1 cellular context compared by ENCODE assay signal in the genomic region with DNA sequence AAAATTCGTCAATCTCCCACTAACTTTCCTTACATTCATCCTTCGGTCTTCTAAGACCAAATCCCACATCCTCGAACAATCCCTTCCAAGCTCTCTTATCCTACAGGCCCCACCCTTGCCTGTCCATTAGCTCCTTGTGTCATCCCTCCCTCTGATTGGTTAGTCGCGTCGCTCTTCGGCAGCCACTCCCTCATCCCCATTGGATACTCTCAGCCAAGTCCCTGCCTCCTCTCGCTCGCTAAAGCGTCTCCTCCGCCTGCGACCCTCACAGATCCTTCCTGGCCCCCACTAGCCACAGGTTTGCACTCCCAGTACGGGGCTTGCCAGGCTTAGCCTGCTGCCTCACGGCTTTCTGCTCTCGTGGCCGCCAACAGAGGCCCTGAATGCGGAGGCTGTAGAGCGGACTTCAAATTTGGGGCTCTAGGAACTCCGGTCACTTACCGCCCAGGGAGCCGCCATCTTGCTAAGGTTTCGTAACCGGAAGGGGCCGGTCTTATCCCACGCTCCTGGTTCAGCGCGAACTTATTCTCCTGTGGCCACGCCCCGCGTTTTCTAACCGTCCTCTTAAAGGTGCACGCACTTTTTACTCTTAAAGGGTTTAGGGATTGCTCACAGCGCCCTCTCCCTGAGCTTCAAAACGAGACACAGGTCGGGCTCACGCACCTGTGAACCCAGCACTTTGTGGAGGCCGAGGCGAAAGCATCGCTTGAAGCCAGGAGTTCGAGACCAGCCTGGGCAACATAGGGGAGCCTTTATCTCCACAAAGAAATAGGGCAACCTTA.
TF ChIP-seq lines count a peak whose summit lies in the region.

A gene (minus strand): TSS at position 472 of the 782 bp plus-strand sequence. CDS start 13 bp downstream, at position 459.

TF ChIP-seq in K562, 482 proteins besides CTCF, POLR2A, EP300 and RAD21 (continued from another document and continues in another):
- TF ChIP-seq, protein P1, sequence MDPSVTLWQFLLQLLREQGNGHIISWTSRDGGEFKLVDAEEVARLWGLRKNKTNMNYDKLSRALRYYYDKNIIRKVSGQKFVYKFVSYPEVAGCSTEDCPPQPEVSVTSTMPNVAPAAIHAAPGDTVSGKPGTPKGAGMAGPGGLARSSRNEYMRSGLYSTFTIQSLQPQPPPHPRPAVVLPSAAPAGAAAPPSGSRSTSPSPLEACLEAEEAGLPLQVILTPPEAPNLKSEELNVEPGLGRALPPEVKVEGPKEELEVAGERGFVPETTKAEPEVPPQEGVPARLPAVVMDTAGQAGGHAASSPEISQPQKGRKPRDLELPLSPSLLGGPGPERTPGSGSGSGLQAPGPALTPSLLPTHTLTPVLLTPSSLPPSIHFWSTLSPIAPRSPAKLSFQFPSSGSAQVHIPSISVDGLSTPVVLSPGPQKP (CRISPR knock-in tag; IDR thresholded peaks at IDR 0.05), result no peak
- TF ChIP-seq ZNF436 (CRISPR knock-in tag; IDR thresholded peaks at IDR 0.05) (no peak), ARID2 (IDR thresholded peaks at IDR 0.05) (no peak), TRIM24 (IDR thresholded peaks at IDR 0.05) (no peak), BRCA1 (IDR thresholded peaks at IDR 0.05) (no peak), BRCA1 (CRISPR knock-in tag; IDR thresholded peaks at IDR 0.05) (no peak), KDM2B (CRISPR knock-in tag; IDR thresholded peaks at IDR 0.05) (no peak), ZNF830 (CRISPR knock-in tag; IDR thresholded peaks at IDR 0.05) (no peak), ZSCAN32 (CRISPR knock-in tag; IDR thresholded peaks at IDR 0.05) (no peak), NONO (IDR thresholded peaks at IDR 0.05; ENCODE audit: low read depth in 2 of 2, low read length in 1 of 2) (no peak), NFXL1 (CRISPR knock-in tag; IDR thresholded peaks at IDR 0.05) (no peak), ZNF589 (CRISPR knock-in tag; IDR thresholded peaks at IDR 0.05; ENCODE audit: low read depth) (no peak), ETV6 (IDR thresholded peaks at IDR 0.05; ENCODE audit: borderline replicate concordance in 1 of 2, low read depth in 2 of 2, low read length in 1 of 2) (no peak), ETV6 (CRISPR knock-in tag; IDR thresholded peaks at IDR 0.05; ENCODE audit: borderline replicate concordance) (no peak), NFRKB (IDR thresholded peaks at IDR 0.05; ENCODE audit: low read depth) (peak; percentile 86; the same call in 1 of the 2 replicates), ZNF586 (CRISPR knock-in tag; conservative IDR thresholded peaks at IDR 0.05) (no peak), HMG20B (CRISPR knock-in tag; IDR thresholded peaks at IDR 0.05) (no peak), DMBX1 (CRISPR knock-in tag; IDR thresholded peaks at IDR 0.05; ENCODE audit: borderline replicate concordance) (no peak), BRD4 (IDR thresholded peaks at IDR 0.05) (no peak), ADNP (tag; IDR thresholded peaks at IDR 0.05) (peak; percentile 91), ZNF408 (CRISPR knock-in tag; IDR thresholded peaks at IDR 0.05; ENCODE audit: low read depth) (no peak), TOE1 (IDR thresholded peaks at IDR 0.05; ENCODE audit: borderline replicate concordance) (peak; percentile 76; the same call in 1 of the 2 replicates), TOE1 (CRISPR knock-in tag; IDR thresholded peaks at IDR 0.05; ENCODE audit: borderline replicate concordance, low read depth) (no peak), RBM14 (IDR thresholded peaks at IDR 0.05; ENCODE audit: borderline replicate concordance, insufficient read depth, low read depth, low read length) (no peak), PCBP1 (IDR thresholded peaks at IDR 0.05; ENCODE audit: low read depth, low read length, poor library complexity, severe bottlenecking) (no peak), GTF2F1 (IDR thresholded peaks at IDR 0.05; ENCODE audit: low read depth, low read length) (peak; percentile 72; the same call in 1 of the 2 replicates)
- TF ChIP-seq, protein P2, sequence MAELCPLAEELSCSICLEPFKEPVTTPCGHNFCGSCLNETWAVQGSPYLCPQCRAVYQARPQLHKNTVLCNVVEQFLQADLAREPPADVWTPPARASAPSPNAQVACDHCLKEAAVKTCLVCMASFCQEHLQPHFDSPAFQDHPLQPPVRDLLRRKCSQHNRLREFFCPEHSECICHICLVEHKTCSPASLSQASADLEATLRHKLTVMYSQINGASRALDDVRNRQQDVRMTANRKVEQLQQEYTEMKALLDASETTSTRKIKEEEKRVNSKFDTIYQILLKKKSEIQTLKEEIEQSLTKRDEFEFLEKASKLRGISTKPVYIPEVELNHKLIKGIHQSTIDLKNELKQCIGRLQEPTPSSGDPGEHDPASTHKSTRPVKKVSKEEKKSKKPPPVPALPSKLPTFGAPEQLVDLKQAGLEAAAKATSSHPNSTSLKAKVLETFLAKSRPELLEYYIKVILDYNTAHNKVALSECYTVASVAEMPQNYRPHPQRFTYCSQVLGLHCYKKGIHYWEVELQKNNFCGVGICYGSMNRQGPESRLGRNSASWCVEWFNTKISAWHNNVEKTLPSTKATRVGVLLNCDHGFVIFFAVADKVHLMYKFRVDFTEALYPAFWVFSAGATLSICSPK (IDR thresholded peaks at IDR 0.05; ENCODE audit: borderline replicate concordance), result no peak
- TF ChIP-seq, protein P3, sequence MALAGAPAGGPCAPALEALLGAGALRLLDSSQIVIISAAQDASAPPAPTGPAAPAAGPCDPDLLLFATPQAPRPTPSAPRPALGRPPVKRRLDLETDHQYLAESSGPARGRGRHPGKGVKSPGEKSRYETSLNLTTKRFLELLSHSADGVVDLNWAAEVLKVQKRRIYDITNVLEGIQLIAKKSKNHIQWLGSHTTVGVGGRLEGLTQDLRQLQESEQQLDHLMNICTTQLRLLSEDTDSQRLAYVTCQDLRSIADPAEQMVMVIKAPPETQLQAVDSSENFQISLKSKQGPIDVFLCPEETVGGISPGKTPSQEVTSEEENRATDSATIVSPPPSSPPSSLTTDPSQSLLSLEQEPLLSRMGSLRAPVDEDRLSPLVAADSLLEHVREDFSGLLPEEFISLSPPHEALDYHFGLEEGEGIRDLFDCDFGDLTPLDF (CRISPR knock-in tag; IDR thresholded peaks at IDR 0.05), result peak; percentile 65; the same call in 1 of the 2 replicates
- TF ChIP-seq, protein P4, sequence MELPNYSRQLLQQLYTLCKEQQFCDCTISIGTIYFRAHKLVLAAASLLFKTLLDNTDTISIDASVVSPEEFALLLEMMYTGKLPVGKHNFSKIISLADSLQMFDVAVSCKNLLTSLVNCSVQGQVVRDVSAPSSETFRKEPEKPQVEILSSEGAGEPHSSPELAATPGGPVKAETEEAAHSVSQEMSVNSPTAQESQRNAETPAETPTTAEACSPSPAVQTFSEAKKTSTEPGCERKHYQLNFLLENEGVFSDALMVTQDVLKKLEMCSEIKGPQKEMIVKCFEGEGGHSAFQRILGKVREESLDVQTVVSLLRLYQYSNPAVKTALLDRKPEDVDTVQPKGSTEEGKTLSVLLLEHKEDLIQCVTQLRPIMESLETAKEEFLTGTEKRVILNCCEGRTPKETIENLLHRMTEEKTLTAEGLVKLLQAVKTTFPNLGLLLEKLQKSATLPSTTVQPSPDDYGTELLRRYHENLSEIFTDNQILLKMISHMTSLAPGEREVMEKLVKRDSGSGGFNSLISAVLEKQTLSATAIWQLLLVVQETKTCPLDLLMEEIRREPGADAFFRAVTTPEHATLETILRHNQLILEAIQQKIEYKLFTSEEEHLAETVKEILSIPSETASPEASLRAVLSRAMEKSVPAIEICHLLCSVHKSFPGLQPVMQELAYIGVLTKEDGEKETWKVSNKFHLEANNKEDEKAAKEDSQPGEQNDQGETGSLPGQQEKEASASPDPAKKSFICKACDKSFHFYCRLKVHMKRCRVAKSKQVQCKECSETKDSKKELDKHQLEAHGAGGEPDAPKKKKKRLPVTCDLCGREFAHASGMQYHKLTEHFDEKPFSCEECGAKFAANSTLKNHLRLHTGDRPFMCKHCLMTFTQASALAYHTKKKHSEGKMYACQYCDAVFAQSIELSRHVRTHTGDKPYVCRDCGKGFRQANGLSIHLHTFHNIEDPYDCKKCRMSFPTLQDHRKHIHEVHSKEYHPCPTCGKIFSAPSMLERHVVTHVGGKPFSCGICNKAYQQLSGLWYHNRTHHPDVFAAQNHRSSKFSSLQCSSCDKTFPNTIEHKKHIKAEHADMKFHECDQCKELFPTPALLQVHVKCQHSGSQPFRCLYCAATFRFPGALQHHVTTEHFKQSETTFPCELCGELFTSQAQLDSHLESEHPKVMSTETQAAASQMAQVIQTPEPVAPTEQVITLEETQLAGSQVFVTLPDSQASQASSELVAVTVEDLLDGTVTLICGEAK (IDR thresholded peaks at IDR 0.05), result peak; percentile 83
- TF ChIP-seq, protein P4 (CRISPR knock-in tag; IDR thresholded peaks at IDR 0.05), result no peak
- TF ChIP-seq, protein P5, sequence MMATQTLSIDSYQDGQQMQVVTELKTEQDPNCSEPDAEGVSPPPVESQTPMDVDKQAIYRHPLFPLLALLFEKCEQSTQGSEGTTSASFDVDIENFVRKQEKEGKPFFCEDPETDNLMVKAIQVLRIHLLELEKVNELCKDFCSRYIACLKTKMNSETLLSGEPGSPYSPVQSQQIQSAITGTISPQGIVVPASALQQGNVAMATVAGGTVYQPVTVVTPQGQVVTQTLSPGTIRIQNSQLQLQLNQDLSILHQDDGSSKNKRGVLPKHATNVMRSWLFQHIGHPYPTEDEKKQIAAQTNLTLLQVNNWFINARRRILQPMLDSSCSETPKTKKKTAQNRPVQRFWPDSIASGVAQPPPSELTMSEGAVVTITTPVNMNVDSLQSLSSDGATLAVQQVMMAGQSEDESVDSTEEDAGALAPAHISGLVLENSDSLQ (IDR thresholded peaks at IDR 0.05), result peak; percentile 91
- TF ChIP-seq, protein P6, sequence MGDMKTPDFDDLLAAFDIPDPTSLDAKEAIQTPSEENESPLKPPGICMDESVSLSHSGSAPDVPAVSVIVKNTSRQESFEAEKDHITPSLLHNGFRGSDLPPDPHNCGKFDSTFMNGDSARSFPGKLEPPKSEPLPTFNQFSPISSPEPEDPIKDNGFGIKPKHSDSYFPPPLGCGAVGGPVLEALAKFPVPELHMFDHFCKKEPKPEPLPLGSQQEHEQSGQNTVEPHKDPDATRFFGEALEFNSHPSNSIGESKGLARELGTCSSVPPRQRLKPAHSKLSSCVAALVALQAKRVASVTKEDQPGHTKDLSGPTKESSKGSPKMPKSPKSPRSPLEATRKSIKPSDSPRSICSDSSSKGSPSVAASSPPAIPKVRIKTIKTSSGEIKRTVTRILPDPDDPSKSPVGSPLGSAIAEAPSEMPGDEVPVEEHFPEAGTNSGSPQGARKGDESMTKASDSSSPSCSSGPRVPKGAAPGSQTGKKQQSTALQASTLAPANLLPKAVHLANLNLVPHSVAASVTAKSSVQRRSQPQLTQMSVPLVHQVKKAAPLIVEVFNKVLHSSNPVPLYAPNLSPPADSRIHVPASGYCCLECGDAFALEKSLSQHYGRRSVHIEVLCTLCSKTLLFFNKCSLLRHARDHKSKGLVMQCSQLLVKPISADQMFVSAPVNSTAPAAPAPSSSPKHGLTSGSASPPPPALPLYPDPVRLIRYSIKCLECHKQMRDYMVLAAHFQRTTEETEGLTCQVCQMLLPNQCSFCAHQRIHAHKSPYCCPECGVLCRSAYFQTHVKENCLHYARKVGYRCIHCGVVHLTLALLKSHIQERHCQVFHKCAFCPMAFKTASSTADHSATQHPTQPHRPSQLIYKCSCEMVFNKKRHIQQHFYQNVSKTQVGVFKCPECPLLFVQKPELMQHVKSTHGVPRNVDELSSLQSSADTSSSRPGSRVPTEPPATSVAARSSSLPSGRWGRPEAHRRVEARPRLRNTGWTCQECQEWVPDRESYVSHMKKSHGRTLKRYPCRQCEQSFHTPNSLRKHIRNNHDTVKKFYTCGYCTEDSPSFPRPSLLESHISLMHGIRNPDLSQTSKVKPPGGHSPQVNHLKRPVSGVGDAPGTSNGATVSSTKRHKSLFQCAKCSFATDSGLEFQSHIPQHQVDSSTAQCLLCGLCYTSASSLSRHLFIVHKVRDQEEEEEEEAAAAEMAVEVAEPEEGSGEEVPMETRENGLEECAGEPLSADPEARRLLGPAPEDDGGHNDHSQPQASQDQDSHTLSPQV (IDR thresholded peaks at IDR 0.05), result no peak
- TF ChIP-seq, protein P7, sequence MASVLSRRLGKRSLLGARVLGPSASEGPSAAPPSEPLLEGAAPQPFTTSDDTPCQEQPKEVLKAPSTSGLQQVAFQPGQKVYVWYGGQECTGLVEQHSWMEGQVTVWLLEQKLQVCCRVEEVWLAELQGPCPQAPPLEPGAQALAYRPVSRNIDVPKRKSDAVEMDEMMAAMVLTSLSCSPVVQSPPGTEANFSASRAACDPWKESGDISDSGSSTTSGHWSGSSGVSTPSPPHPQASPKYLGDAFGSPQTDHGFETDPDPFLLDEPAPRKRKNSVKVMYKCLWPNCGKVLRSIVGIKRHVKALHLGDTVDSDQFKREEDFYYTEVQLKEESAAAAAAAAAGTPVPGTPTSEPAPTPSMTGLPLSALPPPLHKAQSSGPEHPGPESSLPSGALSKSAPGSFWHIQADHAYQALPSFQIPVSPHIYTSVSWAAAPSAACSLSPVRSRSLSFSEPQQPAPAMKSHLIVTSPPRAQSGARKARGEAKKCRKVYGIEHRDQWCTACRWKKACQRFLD (CRISPR knock-in tag; IDR thresholded peaks at IDR 0.05), result no peak
